1 cellular context compared by ENCODE assay signal in genomic region chrX:154302998-154303397, GRCh38.
TF ChIP-seq lines count a peak whose summit lies in the region.

No MANE protein-coding gene starts in this region.

TF ChIP-seq in HEK293, 187 proteins besides CTCF, POLR2A, EP300 and RAD21 (continued from another document and continues in another):
- TF ChIP-seq ZNF366 (tag by site-specific recombination; conservative IDR thresholded peaks at IDR 0.05) (peak; percentile 40; the same call in 1 of the 2 replicates), ZNF629 (tag by site-specific recombination; IDR thresholded peaks at IDR 0.05) (peak; percentile 76), GLI2 (tag by site-specific recombination; IDR thresholded peaks at IDR 0.05; ENCODE audit: borderline replicate concordance, low read depth) (peak; percentile 73; the same call in 1 of the 2 replicates), ZNF354C (tag by site-specific recombination; IDR thresholded peaks at IDR 0.05; ENCODE audit: borderline replicate concordance, low read depth) (peak; percentile 15; the same call in 1 of the 2 replicates), INSM2 (tag by site-specific recombination; IDR thresholded peaks at IDR 0.05) (peak; percentile 21; the same call in 1 of the 2 replicates), ZNF529 (tag by site-specific recombination; IDR thresholded peaks at IDR 0.05; ENCODE audit: insufficient replicate concordance) (peak; percentile 79), AEBP2 (tag by site-specific recombination; IDR thresholded peaks at IDR 0.05; ENCODE audit: borderline replicate concordance) (peak; percentile 83; the same call in 1 of the 2 replicates), ZNF302 (tag by site-specific recombination; IDR thresholded peaks at IDR 0.05; ENCODE audit: low read depth) (0 out of 2 replicates have a peak, but pooled peaks have one; percentile 29), KLF7 (tag by site-specific recombination; IDR thresholded peaks at IDR 0.05; ENCODE audit: borderline replicate concordance) (peak; percentile 56; the same call in 1 of the 2 replicates), ZNF664 (tag by site-specific recombination; IDR thresholded peaks at IDR 0.05) (peak; percentile 81), ZFP3 (tag by site-specific recombination; IDR thresholded peaks at IDR 0.05; ENCODE audit: low read depth) (peak; percentile 55; the same call in 1 of the 2 replicates), ZNF510 (tag by site-specific recombination; IDR thresholded peaks at IDR 0.05; ENCODE audit: insufficient replicate concordance) (peak; percentile 91), ZNF610 (tag by site-specific recombination; IDR thresholded peaks at IDR 0.05; ENCODE audit: borderline replicate concordance) (0 out of 2 replicates have a peak, but pooled peaks have one; percentile 23), OVOL3 (tag by site-specific recombination; IDR thresholded peaks at IDR 0.05) (0 out of 2 replicates have a peak, but pooled peaks have one; percentile 18), ZNF223 (tag by site-specific recombination; IDR thresholded peaks at IDR 0.05) (0 out of 2 replicates have a peak, but pooled peaks have one; percentile 59), ZNF518A (tag by site-specific recombination; conservative IDR thresholded peaks at IDR 0.05; ENCODE audit: low read depth) (peak; percentile 97), ZNF426 (tag by site-specific recombination; IDR thresholded peaks at IDR 0.05) (peak; percentile 98), ZBTB1 (tag by site-specific recombination; IDR thresholded peaks at IDR 0.05) (0 out of 2 replicates have a peak, but pooled peaks have one; percentile 36), ZNF580 (tag by site-specific recombination; IDR thresholded peaks at IDR 0.05) (peak; percentile 78), ZNF266 (tag by site-specific recombination; IDR thresholded peaks at IDR 0.05; ENCODE audit: low read depth) (peak; percentile 92), ZNF433 (tag by site-specific recombination; IDR thresholded peaks at IDR 0.05; ENCODE audit: low read depth) (peak; percentile 75; the same call in 1 of the 2 replicates), ZXDB (tag by site-specific recombination; IDR thresholded peaks at IDR 0.05) (peak; percentile 86), ZNF18 (tag by site-specific recombination; IDR thresholded peaks at IDR 0.05) (0 out of 2 replicates have a peak, but pooled peaks have one; percentile 53), ZNF146 (tag by site-specific recombination; IDR thresholded peaks at IDR 0.05) (peak; percentile 6; the same call in 1 of the 2 replicates), ZNF121 (tag by site-specific recombination; IDR thresholded peaks at IDR 0.05) (0 out of 2 replicates have a peak, but pooled peaks have one; percentile 48), ZNF140 (tag by site-specific recombination; IDR thresholded peaks at IDR 0.05) (peak; percentile 88; the same call in 1 of the 2 replicates), GFI1B (tag by site-specific recombination; IDR thresholded peaks at IDR 0.05) (peak; percentile 56; the same call in 1 of the 2 replicates), ZNF514 (tag by site-specific recombination; IDR thresholded peaks at IDR 0.05) (peak; percentile 43; the same call in 1 of the 2 replicates), REST (tag by site-specific recombination; IDR thresholded peaks at IDR 0.05) (peak; percentile 83), ZNF654 (tag by site-specific recombination; IDR thresholded peaks at IDR 0.05; ENCODE audit: low read depth) (peak; percentile 59), ZBTB8A (tag by site-specific recombination; IDR thresholded peaks at IDR 0.05) (peak; percentile 88), ZNF558 (tag by site-specific recombination; IDR thresholded peaks at IDR 0.05) (peak; percentile 85; the same call in 1 of the 2 replicates), ZNF623 (tag by site-specific recombination; IDR thresholded peaks at IDR 0.05) (peak; percentile 83), ZNF394 (tag by site-specific recombination; IDR thresholded peaks at IDR 0.05; ENCODE audit: borderline replicate concordance) (peak; percentile 99), ZNF404 (tag by site-specific recombination; IDR thresholded peaks at IDR 0.05) (peak; percentile 31; the same call in 1 of the 2 replicates), PRDM4 (tag by site-specific recombination; IDR thresholded peaks at IDR 0.05) (peak; percentile 31; the same call in 1 of the 2 replicates), ZNF555 (tag by site-specific recombination; conservative IDR thresholded peaks at IDR 0.05) (peak; percentile 99), ZNF704 (tag by site-specific recombination; IDR thresholded peaks at IDR 0.05) (0 out of 2 replicates have a peak, but pooled peaks have one; percentile 22), ZBTB21 (tag by site-specific recombination; IDR thresholded peaks at IDR 0.05) (peak; percentile 51; the same call in 1 of the 2 replicates), ZNF341 (tag by site-specific recombination; IDR thresholded peaks at IDR 0.05; ENCODE audit: low read depth) (peak; percentile 43; the same call in 1 of the 2 replicates), ZNF202 (tag by site-specific recombination; IDR thresholded peaks at IDR 0.05; ENCODE audit: borderline replicate concordance) (peak; percentile 90; the same call in 1 of the 2 replicates), ZNF138 (tag by site-specific recombination; IDR thresholded peaks at IDR 0.05; ENCODE audit: borderline replicate concordance) (peak; percentile 72; the same call in 1 of the 2 replicates), ZNF560 (tag by site-specific recombination; IDR thresholded peaks at IDR 0.05; ENCODE audit: borderline replicate concordance) (peak; percentile 93)
